Comparison of ENCODE assay signal across 34 cellular contexts in genomic region chr20:49091104-49091503, GRCh38.
"Had no signal": no experiment of that assay in that cellular context is flagged by ENCODE, and none has a peak within 500 bp of the region (broad histone marks: within the 10 kb centered on the region; RNA-seq: fewer than 3 reads in every experiment).

No MANE protein-coding gene starts in this region.

- H3K4me1 Mint-ChIP-seq: activated CD8-positive, alpha-beta memory T cell treated with anti-CD3 and anti-CD28 coated beads, Interleukin-2, amount 10 ng/mL, durations not matched to agents 7 days and 5 days; activated T-helper 17 cell treated with anti-CD3 and anti-CD28 coated beads, Interleukin-2, amount 50 U/mL, for 72 hours; central memory CD8-positive, alpha-beta T cell; T-cell; WTC11 had no signal

- H3K27ac Mint-ChIP-seq: activated CD4-positive, alpha-beta memory T cell treated with anti-CD3 and anti-CD28 coated beads, Interleukin-2, amount 10 ng/mL, durations not matched to agents 7 days and 5 days; activated CD4-positive, alpha-beta T cell treated with anti-CD3 and anti-CD28 coated beads, Interleukin-2, amount 10 ng/mL, durations not matched to agents 7 days and 5 days; activated CD8-positive, alpha-beta memory T cell treated with anti-CD3 and anti-CD28 coated beads, Interleukin-2, amount 10 ng/mL, durations not matched to agents 7 days and 5 days; activated naive CD8-positive, alpha-beta T cell; activated T-helper 17 cell treated with anti-CD3 and anti-CD28 coated beads, Interleukin-2, amount 50 U/mL, for 72 hours; T-helper 17 cell; T-helper 2 cell treated with Interferon-gamma antibody and Interleukin-4, amounts not matched to agents 5 μg/mL and 100 μg/mL, for 36 hours; WTC11 had no signal

- H3K27me3 Mint-ChIP-seq: activated CD4-positive, alpha-beta memory T cell treated with anti-CD3 and anti-CD28 coated beads, Interleukin-2, amount 10 ng/mL, durations not matched to agents 7 days and 5 days; activated CD4-positive, alpha-beta T cell treated with anti-CD3 and anti-CD28 coated beads, Interleukin-2, amount 10 ng/mL, durations not matched to agents 7 days and 5 days; activated CD8-positive, alpha-beta memory T cell treated with anti-CD3 and anti-CD28 coated beads, Interleukin-2, amount 10 ng/mL, durations not matched to agents 7 days and 5 days; activated naive CD8-positive, alpha-beta T cell; activated T-helper 17 cell treated with anti-CD3 and anti-CD28 coated beads, Interleukin-2, amount 50 U/mL, for 72 hours; central memory CD8-positive, alpha-beta T cell; T-cell; T-helper 17 cell had no signal

- FAIRE-seq: astrocyte, bronchial epithelial cell, colon had no signal

- DNase-seq: activated CD4-positive, alpha-beta memory T cell treated with anti-CD3 and anti-CD28 coated beads, Interleukin-2, amount 10 ng/mL, durations not matched to agents 7 days and 5 days; activated CD4-positive, alpha-beta T cell treated with anti-CD3 and anti-CD28 coated beads for 1 hour; activated CD4-positive, alpha-beta T cell treated with anti-CD3 and anti-CD28 coated beads for 4 hours; activated CD4-positive, alpha-beta T cell treated with anti-CD3 and anti-CD28 coated beads, Interleukin-2, amount 10 ng/mL, durations not matched to agents 7 days and 5 days; activated CD4-positive, alpha-beta T cell treated with anti-CD3 and anti-CD28 coated beads, Interleukin-2, amount 50 U/mL, for 4 hours; activated CD8-positive, alpha-beta memory T cell treated with anti-CD3 and anti-CD28 coated beads, Interleukin-2, amount 10 ng/mL, durations not matched to agents 7 days and 5 days; activated CD8-positive, alpha-beta memory T cell treated with anti-CD3 and anti-CD28 coated beads, Interleukin-2, amount 50 U/mL, for 4 hours; activated effector memory CD4-positive, alpha-beta T cell treated with Interleukin-2 at 50 U/mL for 16 hours; activated gamma-delta T cell treated with Interleukin-2 at 50 U/mL for 16 hours; activated naive CD4-positive, alpha-beta T cell treated with anti-CD3 and anti-CD28 coated beads, Interleukin-2, amount 50 U/mL, for 16 hours; activated naive CD4-positive, alpha-beta T cell treated with Interleukin-2 at 50 U/mL for 16 hours; activated T-cell treated with anti-CD3 and anti-CD28 coated beads, Interleukin-2, amount 50 U/mL, for 1 hour; amniotic stem cell; anterior cingulate cortex; brain microvascular endothelial cell; cortex of kidney; dermis blood vessel endothelial cell; effector CD4-positive, alpha-beta T cell; foreskin fibroblast; gastrocnemius medialis; glutamatergic neuron; heart right ventricle; SW 1271; T-cell; T-helper 17 cell had no signal

- H3K4me1 ChIP-seq: gastrocnemius medialis, heart right ventricle had no signal

- H3K9me3 Mint-ChIP-seq: activated CD4-positive, alpha-beta memory T cell treated with anti-CD3 and anti-CD28 coated beads, Interleukin-2, amount 10 ng/mL, durations not matched to agents 7 days and 5 days; activated CD4-positive, alpha-beta T cell treated with anti-CD3 and anti-CD28 coated beads, Interleukin-2, amount 10 ng/mL, durations not matched to agents 7 days and 5 days; activated T-helper 17 cell treated with anti-CD3 and anti-CD28 coated beads, Interleukin-2, amount 50 U/mL, for 72 hours; central memory CD8-positive, alpha-beta T cell; T-cell; T-helper 2 cell treated with Interferon-gamma antibody and Interleukin-4, amounts not matched to agents 5 μg/mL and 100 μg/mL, for 36 hours; WTC11 had no signal

- H3K4me3 Mint-ChIP-seq: activated CD4-positive, alpha-beta memory T cell treated with anti-CD3 and anti-CD28 coated beads, Interleukin-2, amount 10 ng/mL, durations not matched to agents 7 days and 5 days; activated CD4-positive, alpha-beta T cell treated with anti-CD3 and anti-CD28 coated beads, Interleukin-2, amount 10 ng/mL, durations not matched to agents 7 days and 5 days; activated CD8-positive, alpha-beta memory T cell treated with anti-CD3 and anti-CD28 coated beads, Interleukin-2, amount 10 ng/mL, durations not matched to agents 7 days and 5 days; activated naive CD8-positive, alpha-beta T cell; activated T-helper 17 cell treated with anti-CD3 and anti-CD28 coated beads, Interleukin-2, amount 50 U/mL, for 72 hours; central memory CD8-positive, alpha-beta T cell; T-cell; T-helper 17 cell; T-helper 2 cell treated with Interferon-gamma antibody and Interleukin-4, amounts not matched to agents 5 μg/mL and 100 μg/mL, for 36 hours; WTC11 had no signal

- ATAC-seq: activated CD8-positive, alpha-beta memory T cell treated with anti-CD3 and anti-CD28 coated beads, Interleukin-2, amount 10 ng/mL, durations not matched to agents 7 days and 5 days; activated T-helper 17 cell treated with anti-CD3 and anti-CD28 coated beads, Interleukin-2, amount 50 U/mL, for 72 hours; esophagus mucosa; gastrocnemius medialis; heart right ventricle; T-cell; T-helper 17 cell; WTC11 had no signal

- H3K4me3 ChIP-seq: gastrocnemius medialis, heart right ventricle had no signal

- H3K27ac ChIP-seq: brain microvascular endothelial cell, gastrocnemius medialis, heart right ventricle had no signal

- H3K9me3 ChIP-seq: gastrocnemius medialis, heart right ventricle had no signal

- H3K27me3 ChIP-seq: brain microvascular endothelial cell, gastrocnemius medialis, heart right ventricle had no signal
